ENCODE assay signal across 13 cellular contexts in genomic region chr5:159175547-159175946, GRCh38. TPM values are rescaled to one million over a fixed set of nuclear protein-coding genes. Genes with fewer than 3 reads are reported as not detected.
DNase-seq lines count a peak whose midpoint lies in the region; ATAC-seq, FAIRE-seq and TF ChIP-seq lines count a peak whose summit lies in the region.
"Had no signal": no experiment of that assay in that cellular context is flagged by ENCODE, and none has a peak within 500 bp of the region (broad histone marks: within the 10 kb centered on the region; RNA-seq: fewer than 3 reads in every experiment).

No MANE protein-coding gene starts in this region.

- WGBS in pancreas, 2 donors: 35 to 50% methylated on average over 1 of the region's 1 CpG

- H3K36me3 ChIP-seq in vagina (peaks cover 0 to 20% of the 10 kb centered on the region in 2 donors), pancreas (no peaks in the 10 kb centered on the region)

- TF ChIP-seq CTCF in vagina (IDR thresholded peaks at IDR 0.05) (no peak), pancreas (IDR thresholded peaks at IDR 0.05) (no peak)

- FAIRE-seq in pancreas (lab: Jason Lieb, UNC): no peak
- FAIRE-seq: GM12891, small intestine had no signal

- H3K27ac ChIP-seq in vagina: peak overlapping the region; percentile 10
- H3K27ac ChIP-seq in pancreas: no peak overlapping the region
- H3K27ac ChIP-seq: BLaER1 had no signal

- intact Hi-C loops in Right ventricle myocardium inferior (cut with DNase I) (loop anchor here (2.0 to 10.0 kb wide), 2 partner anchors 33 to 829 kb away; partner anchors contain the start of genes RNF145 and TTC1), cardiac septum (cut with DNase I) (no loop called here), vagina (cut with DNase I) (no loop called here), pancreas (cut with DNase I) (no loop called here)

- H3K27me3 ChIP-seq in vagina: no peaks in the 10 kb centered on the region
- H3K27me3 ChIP-seq in pancreas: no peaks in the 10 kb centered on the region
- H3K27me3 ChIP-seq: BLaER1 had no signal

- peaks cover 44% of the 10 kb centered on the region for H3K4me1 ChIP-seq in vagina
- H3K4me1 ChIP-seq in pancreas: peaks cover 0 to 32% (median 0%) of the 10 kb centered on the region in 3 donors
- H3K4me1 ChIP-seq: BLaER1 had no signal

- ATAC-seq in Right ventricle myocardium inferior: peak; percentile 45
- no peak for ATAC-seq in pancreas

- DNase-seq in Right ventricle myocardium inferior (ENCODE audit: missing footprints) (no peak), cardiac septum (ENCODE audit: low spot score) (no peak), astrocyte of the hippocampus (ENCODE audit: low read depth, low spot score) (peak; percentile 26), iris pigment epithelial cell (ENCODE audit: low read depth) (peak; percentile 72), vagina (ENCODE audit: extremely low spot score in 2 of 2) (no peak), NCI-H187 treated with DMSO at 0.1 percent for 48 hours (lab: John Stamatoyannopoulos, UW) (no peak), NCI-H526 treated with DMSO at 0.1 percent for 48 hours (lab: John Stamatoyannopoulos, UW) (no peak), pancreas (no peak)
- DNase-seq: activated gamma-delta T cell, Karpas-422, small intestine had no signal

- no peak overlapping the region for H3K4me3 ChIP-seq in vagina
- no peak overlapping the region for H3K4me3 ChIP-seq in pancreas
- H3K4me3 ChIP-seq: BLaER1 had no signal

- H3K9me3 ChIP-seq in vagina (no peaks in the 10 kb centered on the region), pancreas (no peaks in the 10 kb centered on the region)
- H3K9me3 ChIP-seq: BLaER1 had no signal

- TF ChIP-seq POLR2A in vagina (IDR thresholded peaks at IDR 0.05): no peak

RNA-seq across cellular contexts. Expression of gene RNF145, which starts 33.8 kb away (rescaled TPM):
- total RNA-seq in Right ventricle myocardium inferior: 21.9 TPM
- total RNA-seq in cardiac septum: 25.4 TPM
- total RNA-seq in vagina: 67.8 TPM
- total RNA-seq in pancreas: 10 to 100 TPM; 10.2 to 29.5 (median 14.5) TPM
- 10 to 100 TPM in 1 of 2 donors, 1 to 10 TPM in 1; 6.9 to 33.6 TPM for polyA plus RNA-seq in pancreas

Comparison
In these comparisons a context has a peak if more than half of its experiments do, and no peak if none do; other contexts are left out.
1. DNase-seq: peak in astrocyte of the hippocampus (single experiment) and iris pigment epithelial cell (single experiment); none in Right ventricle myocardium inferior (single experiment), cardiac septum (single experiment), vagina (0 of 2), NCI-H187 treated with DMSO at 0.1 percent for 48 hours (single experiment), NCI-H526 treated with DMSO at 0.1 percent for 48 hours (single experiment) and pancreas (0 of 6).